Comparison of ENCODE assay signal across 8 cellular contexts in the genomic region with DNA sequence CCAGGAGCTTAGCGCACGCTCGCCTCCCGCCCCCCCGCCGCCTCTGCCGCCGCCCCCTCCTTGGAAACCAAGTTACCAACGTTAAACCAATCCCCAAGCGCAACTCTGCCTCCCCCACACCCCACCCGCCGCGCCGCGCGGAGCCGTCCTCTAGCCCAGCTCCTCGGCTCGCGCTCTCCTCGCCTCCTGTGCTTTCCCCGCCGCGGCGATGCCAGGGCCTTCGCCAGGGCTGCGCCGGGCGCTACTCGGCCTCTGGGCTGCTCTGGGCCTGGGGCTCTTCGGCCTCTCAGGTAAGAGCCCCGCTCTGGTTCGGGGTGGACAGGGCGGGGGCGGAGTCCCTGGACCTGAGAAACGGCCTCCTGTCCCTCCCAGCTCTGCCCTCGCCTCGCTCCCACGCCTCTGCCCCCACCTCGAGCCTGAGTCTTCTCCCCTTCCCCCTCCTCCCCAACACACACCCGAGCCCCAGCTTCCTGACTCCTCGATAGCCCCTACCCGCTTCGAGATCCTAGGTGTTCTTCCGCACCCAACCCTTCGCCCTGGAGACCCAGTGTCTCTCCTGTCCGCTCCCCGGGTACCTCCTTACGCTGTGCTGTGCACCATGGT. TPM values are rescaled to one million over a fixed set of nuclear protein-coding genes. Genes with fewer than 3 reads are reported as not detected.
A peak's percentile ranks its signal among the peaks of the same experiment; 100 is the strongest.
DNase-seq lines count a peak whose midpoint lies in the region; ATAC-seq and TF ChIP-seq lines count a peak whose summit lies in the region.

A gene with protein sequence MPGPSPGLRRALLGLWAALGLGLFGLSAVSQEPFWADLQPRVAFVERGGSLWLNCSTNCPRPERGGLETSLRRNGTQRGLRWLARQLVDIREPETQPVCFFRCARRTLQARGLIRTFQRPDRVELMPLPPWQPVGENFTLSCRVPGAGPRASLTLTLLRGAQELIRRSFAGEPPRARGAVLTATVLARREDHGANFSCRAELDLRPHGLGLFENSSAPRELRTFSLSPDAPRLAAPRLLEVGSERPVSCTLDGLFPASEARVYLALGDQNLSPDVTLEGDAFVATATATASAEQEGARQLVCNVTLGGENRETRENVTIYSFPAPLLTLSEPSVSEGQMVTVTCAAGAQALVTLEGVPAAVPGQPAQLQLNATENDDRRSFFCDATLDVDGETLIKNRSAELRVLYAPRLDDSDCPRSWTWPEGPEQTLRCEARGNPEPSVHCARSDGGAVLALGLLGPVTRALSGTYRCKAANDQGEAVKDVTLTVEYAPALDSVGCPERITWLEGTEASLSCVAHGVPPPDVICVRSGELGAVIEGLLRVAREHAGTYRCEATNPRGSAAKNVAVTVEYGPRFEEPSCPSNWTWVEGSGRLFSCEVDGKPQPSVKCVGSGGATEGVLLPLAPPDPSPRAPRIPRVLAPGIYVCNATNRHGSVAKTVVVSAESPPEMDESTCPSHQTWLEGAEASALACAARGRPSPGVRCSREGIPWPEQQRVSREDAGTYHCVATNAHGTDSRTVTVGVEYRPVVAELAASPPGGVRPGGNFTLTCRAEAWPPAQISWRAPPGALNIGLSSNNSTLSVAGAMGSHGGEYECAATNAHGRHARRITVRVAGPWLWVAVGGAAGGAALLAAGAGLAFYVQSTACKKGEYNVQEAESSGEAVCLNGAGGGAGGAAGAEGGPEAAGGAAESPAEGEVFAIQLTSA (plus strand): TSS at position 117 of the 603 bp plus-strand sequence. CDS start 92 bp downstream, at position 209.

- peak; percentile 6; the same call in 1 of the 3 replicates for ATAC-seq in SK-N-SH treated with all-trans-retinoic acid at 6 μM for 48 hours
- peak; percentile 31 for ATAC-seq in central memory CD8-positive, alpha-beta T cell (replicated peaks; ENCODE audit: extremely low read depth, poor library complexity, severe bottlenecking)
- no peak for ATAC-seq in HG03196 (IDR thresholded peaks at IDR 0.05; ENCODE audit: unreplicated experiment)
- no peak for ATAC-seq in HG03280 (IDR thresholded peaks at IDR 0.05; ENCODE audit: unreplicated experiment)

- H3K27ac Mint-ChIP-seq in central memory CD8-positive, alpha-beta T cell (ENCODE audit: low read depth), result peak within 1 kb of the TSS; percentile 92
- no peak within 1 kb of the TSS for H3K27ac Mint-ChIP-seq in neural crest cell (ENCODE audit: unreplicated experiment)

- TF ChIP-seq CTCF in neural crest cell (conservative IDR thresholded peaks at IDR 0.05), result no peak

- DNase-seq in activated effector memory CD4-positive, alpha-beta T cell treated with anti-CD3 and anti-CD28 coated beads, Interleukin-2, amount 50 U/mL, for 16 hours, result peak; percentile 80
- no peak for DNase-seq in activated effector memory CD4-positive, alpha-beta T cell treated with Interleukin-2 at 50 U/mL for 16 hours
- DNase-seq in central memory CD8-positive, alpha-beta T cell (ENCODE audit: low spot score in 2 of 2), result no peak
- DNase-seq in neural crest cell (ENCODE audit: low read depth, low spot score), result no peak
- DNase-seq in SK-N-DZ (ENCODE audit: low spot score), result no peak

- H3K36me3 Mint-ChIP-seq in central memory CD8-positive, alpha-beta T cell (ENCODE audit: insufficient read depth), result peaks cover 28% of the 10 kb centered on the region
- H3K36me3 Mint-ChIP-seq in neural crest cell (ENCODE audit: low read depth), result no peaks in the 10 kb centered on the region

- H3K27me3 Mint-ChIP-seq in central memory CD8-positive, alpha-beta T cell, result peaks cover 62% of the 10 kb centered on the region
- peaks cover 100% of the 10 kb centered on the region for H3K27me3 Mint-ChIP-seq in neural crest cell (ENCODE audit: low read depth)

- H3K9me3 Mint-ChIP-seq in central memory CD8-positive, alpha-beta T cell, result no peaks in the 10 kb centered on the region
- no peaks in the 10 kb centered on the region for H3K9me3 Mint-ChIP-seq in neural crest cell

- peak within 1 kb of the TSS; percentile 87 for H3K4me3 Mint-ChIP-seq in central memory CD8-positive, alpha-beta T cell
- peak within 1 kb of the TSS; percentile 81 for H3K4me3 Mint-ChIP-seq in neural crest cell

- peaks cover 55% of the 10 kb centered on the region for H3K4me1 Mint-ChIP-seq in central memory CD8-positive, alpha-beta T cell
- peaks cover 22% of the 10 kb centered on the region for H3K4me1 Mint-ChIP-seq in neural crest cell

TF ChIP-seq in SK-N-SH treated with all-trans-retinoic acid at 6 μM for 48 hours, 23 proteins besides CTCF, POLR2A, EP300 and RAD21:
- TF ChIP-seq GLIS3 (CRISPR knock-in tag; IDR thresholded peaks at IDR 0.05) (no peak), CSDC2 (CRISPR knock-in tag; IDR thresholded peaks at IDR 0.05) (no peak), ZFP3 (CRISPR knock-in tag; IDR thresholded peaks at IDR 0.05) (no peak), TCF4 (CRISPR knock-in tag; IDR thresholded peaks at IDR 0.05; ENCODE audit: borderline replicate concordance) (no peak), SNAI2 (CRISPR knock-in tag; IDR thresholded peaks at IDR 0.05) (no peak), ESRRG (CRISPR knock-in tag; IDR thresholded peaks at IDR 0.05) (no peak)
- TF ChIP-seq, protein P1, sequence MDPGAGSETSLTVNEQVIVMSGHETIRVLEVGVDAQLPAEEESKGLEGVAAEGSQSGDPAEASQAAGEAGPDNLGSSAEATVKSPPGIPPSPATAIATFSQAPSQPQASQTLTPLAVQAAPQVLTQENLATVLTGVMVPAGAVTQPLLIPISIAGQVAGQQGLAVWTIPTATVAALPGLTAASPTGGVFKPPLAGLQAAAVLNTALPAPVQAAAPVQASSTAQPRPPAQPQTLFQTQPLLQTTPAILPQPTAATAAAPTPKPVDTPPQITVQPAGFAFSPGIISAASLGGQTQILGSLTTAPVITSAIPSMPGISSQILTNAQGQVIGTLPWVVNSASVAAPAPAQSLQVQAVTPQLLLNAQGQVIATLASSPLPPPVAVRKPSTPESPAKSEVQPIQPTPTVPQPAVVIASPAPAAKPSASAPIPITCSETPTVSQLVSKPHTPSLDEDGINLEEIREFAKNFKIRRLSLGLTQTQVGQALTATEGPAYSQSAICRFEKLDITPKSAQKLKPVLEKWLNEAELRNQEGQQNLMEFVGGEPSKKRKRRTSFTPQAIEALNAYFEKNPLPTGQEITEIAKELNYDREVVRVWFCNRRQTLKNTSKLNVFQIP (CRISPR knock-in tag; IDR thresholded peaks at IDR 0.05; ENCODE audit: borderline replicate concordance, low read depth), result no peak

RNA-seq across cellular contexts. Expression of the gene that starts here (rescaled TPM):
- total RNA-seq in neural crest cell, result not detected in 2 replicates
- 1.6 and 4.8 TPM in 2 replicates for polyA plus RNA-seq in SK-N-DZ (2014; cell fraction: cytosol; rRNA removed)
- 7.7 and 13.4 TPM in 2 replicates for polyA plus RNA-seq in SK-N-DZ (2014; cell fraction: nucleus; rRNA removed)

Comparison
In these comparisons a context has a peak if more than half of its experiments do, and no peak if none do; other contexts are left out.
1. ATAC-seq: peak in SK-N-SH treated with all-trans-retinoic acid at 6 μM for 48 hours (single experiment) and central memory CD8-positive, alpha-beta T cell (single experiment); none in HG03196 (single experiment) and HG03280 (single experiment).